8 cellular contexts compared by ENCODE assay signal in genomic region chr1:156181411-156181924, GRCh38. TPM values are rescaled to one million over a fixed set of nuclear protein-coding genes. Genes with fewer than 3 reads are reported as not detected.
DNase-seq lines count a peak whose midpoint lies in the region; ATAC-seq, FAIRE-seq and TF ChIP-seq lines count a peak whose summit lies in the region.
"Not testable (repeated sequence)": the region's sequence is repeated elsewhere in the genome, so short reads cannot be mapped to it uniquely, and the experiment has no call there.

No MANE protein-coding gene starts in this region.

- not testable (repeated sequence) for H3K27me3 ChIP-seq in HUES6 (ENCODE audit: control insufficient read depth, insufficient read depth, low read length); NT2/D1 (ENCODE audit: insufficient read depth, insufficient read length); iPS-15b (ENCODE audit: control insufficient read depth, insufficient read depth, low read length); lower lobe of right lung (ENCODE audit: low read depth); neuronal stem cell (ENCODE audit: control insufficient read depth in 3 of 3, insufficient read depth in 3 of 3, low read depth in 1 of 3, low read length in 3 of 3)

- intact Hi-C loops in lower lobe of right lung (cut with DNase I), result not testable (repeated sequence)

- POLR2A ChIA-PET in A549 (lab: Yijun Ruan, JAX), result not testable (repeated sequence)

- H3K4ac ChIP-seq in neuronal stem cell (ENCODE audit: low read length), result not testable (repeated sequence)

- peaks cover 14% of the 10 kb centered on the region for H3K4me1 Mint-ChIP-seq in brain
- H3K4me1 Mint-ChIP-seq in type B pancreatic cell (ENCODE audit: unreplicated experiment), result peaks cover 19% of the 10 kb centered on the region

- peak overlapping the region; percentile 82 for H2AFZ ChIP-seq in neuronal stem cell (ENCODE audit: low read length)

- FAIRE-seq in A549 (lab: Jason Lieb, UNC), result not testable (repeated sequence)

- not testable (repeated sequence) for H3K36me3 Mint-ChIP-seq in brain, type B pancreatic cell

- H3K27ac Mint-ChIP-seq in brain (peak overlapping the region in 3 of 5 experiments; percentile 38 to 80 (median 57)), type B pancreatic cell (peak overlapping the region; percentile 94)

- H3K27ac ChIP-seq in A549 (peak overlapping the region; percentile 6 to 19; a peak in 1 of 6 replicates), HUES6 (ENCODE audit: low read depth, low read length) (peak overlapping the region; percentile 98), lower lobe of right lung (peak overlapping the region; percentile 50)
- H3K27ac ChIP-seq in neuronal stem cell (replicated peaks; ENCODE audit: low read length), result not testable (repeated sequence)

- CTCF ChIA-PET in A549 (lab: Yijun Ruan, JAX), result not testable (repeated sequence)

- H4K91ac ChIP-seq in neuronal stem cell (ENCODE audit: low read depth, low read length, poor library complexity), result not testable (repeated sequence)

- H3K4me2 ChIP-seq in A549, result peak overlapping the region; percentile 7; the same call in 1 of the 3 replicates
- H3K4me2 ChIP-seq in neuronal stem cell (ENCODE audit: insufficient read depth, low read length, poor library complexity, severe bottlenecking), result not testable (repeated sequence)

- peaks cover 26% of the 10 kb centered on the region for H3K27me3 Mint-ChIP-seq in brain
- not testable (repeated sequence) for H3K27me3 Mint-ChIP-seq in type B pancreatic cell

- not testable (repeated sequence) for H3K79me1 ChIP-seq in neuronal stem cell (ENCODE audit: low read depth, low read length)

- H2BK5ac ChIP-seq in neuronal stem cell (ENCODE audit: low read length), result not testable (repeated sequence)

- not testable (repeated sequence) for H3K4me3 Mint-ChIP-seq in brain
- H3K4me3 Mint-ChIP-seq in type B pancreatic cell, result peak overlapping the region; percentile 66

- H3K9me3 Mint-ChIP-seq in brain, type B pancreatic cell: not testable (repeated sequence)

- not testable (repeated sequence) for TF ChIP-seq POLR2A in A549 (IDR thresholded peaks at IDR 0.05; ENCODE audit: low read length)

- peak overlapping the region; percentile 86 for H3K9ac ChIP-seq in HUES6 (ENCODE audit: low read length)
- peak overlapping the region; percentile 8 for H3K9ac ChIP-seq in NT2/D1 (ENCODE audit: insufficient read length, low read depth)
- H3K9ac ChIP-seq in iPS-15b (ENCODE audit: low read depth, low read length), result peak overlapping the region; percentile 1
- not testable (repeated sequence) for H3K9ac ChIP-seq in neuronal stem cell (ENCODE audit: low read depth, low read length, poor library complexity)

- H3K14ac ChIP-seq in neuronal stem cell (ENCODE audit: low read length), result not testable (repeated sequence)

- H2BK120ac ChIP-seq in neuronal stem cell (ENCODE audit: low read depth, low read length), result not testable (repeated sequence)

- 33% methylated on average over 8 of the region's 8 CpGs for WGBS in A549 (ENCODE audit: missing lambda C conversion rate)
- no CpG with 5 or more reads among the region's 8 CpGs for WGBS in neuronal stem cell (ENCODE audit: extremely low coverage in 2 of 2, insufficient read length in 2 of 2, insufficient replicate concordance in 1 of 2), 2 donors

- not testable (repeated sequence) for TF ChIP-seq CTCF in A549 (IDR thresholded peaks at IDR 0.05); brain (conservative IDR thresholded peaks at IDR 0.05); lower lobe of right lung (IDR thresholded peaks at IDR 0.05); type B pancreatic cell (conservative IDR thresholded peaks at IDR 0.05)

- not testable (repeated sequence) for H3K4me3 ChIP-seq in A549; NT2/D1 (ENCODE audit: insufficient read length, low read depth); iPS-15b (ENCODE audit: low read depth, low read length); lower lobe of right lung; neuronal stem cell (ENCODE audit: low read length in 2 of 2)
- H3K4me3 ChIP-seq in HUES6 (ENCODE audit: low read depth, low read length), result peak overlapping the region; percentile 36

- not testable (repeated sequence) for ATAC-seq in A549, lower lobe of right lung

- H3K18ac ChIP-seq in neuronal stem cell (ENCODE audit: low read length), result not testable (repeated sequence)

- H3K9me3 ChIP-seq in A549; iPS-15b (ENCODE audit: control insufficient read depth, insufficient read depth, low read length); lower lobe of right lung; neuronal stem cell (replicated peaks in 1 of 2; ENCODE audit: control insufficient read depth in 2 of 2, insufficient read depth in 1 of 2, low read depth in 1 of 2, low read length in 2 of 2): not testable (repeated sequence)
- H3K9me3 ChIP-seq in HUES6 (ENCODE audit: control insufficient read depth, insufficient read depth, low read depth, low read length) (peaks cover 11% of the 10 kb centered on the region; the same call in 1 of the 2 replicates), NT2/D1 (ENCODE audit: insufficient read depth, low read length) (peaks cover 12% of the 10 kb centered on the region)

- H3K23ac ChIP-seq in neuronal stem cell (ENCODE audit: low read depth, low read length, poor library complexity), result not testable (repeated sequence)

- H3K36me3 ChIP-seq in HUES6 (ENCODE audit: control insufficient read depth, insufficient read depth, low read length); NT2/D1 (ENCODE audit: insufficient read depth, insufficient read length, low read length); iPS-15b (ENCODE audit: control insufficient read depth, insufficient read depth, low read length); lower lobe of right lung; neuronal stem cell (replicated peaks in 1 of 2; ENCODE audit: control insufficient read depth in 2 of 2, insufficient read depth in 2 of 2, low read length in 2 of 2): not testable (repeated sequence)

- H2BK15ac ChIP-seq in neuronal stem cell (ENCODE audit: low read length), result not testable (repeated sequence)

- H4K8ac ChIP-seq in neuronal stem cell (ENCODE audit: low read depth, low read length), result not testable (repeated sequence)

- not testable (repeated sequence) for DNase-seq in A549 (ENCODE audit: low read depth in 1 of 2, low spot score in 1 of 2); lower lobe of right lung; neuronal stem cell (ENCODE audit: low spot score); type B pancreatic cell (ENCODE audit: extremely low spot score, unreplicated experiment)
- DNase-seq in NT2/D1 (ENCODE audit: low read depth, low spot score), result peak; percentile 80

- not testable (repeated sequence) for TF ChIP-seq EP300 in A549 (IDR thresholded peaks at IDR 0.05)

- peaks cover 20% of the 10 kb centered on the region for H3K4me1 ChIP-seq in A549
- peaks cover 51% of the 10 kb centered on the region for H3K4me1 ChIP-seq in HUES6 (ENCODE audit: control insufficient read depth, insufficient read depth, low read length)
- peaks cover 24% of the 10 kb centered on the region for H3K4me1 ChIP-seq in NT2/D1 (ENCODE audit: insufficient read depth, insufficient read length)
- H3K4me1 ChIP-seq in iPS-15b (ENCODE audit: control insufficient read depth, insufficient read depth, low read length); lower lobe of right lung: not testable (repeated sequence)
- H3K4me1 ChIP-seq in neuronal stem cell (ENCODE audit: control insufficient read depth in 2 of 2, insufficient read depth in 1 of 2, low read depth in 1 of 2, low read length in 2 of 2), result peaks cover 0 to 11% of the 10 kb centered on the region in 2 donors

- TF ChIP-seq RAD21 in A549 (conservative IDR thresholded peaks at IDR 0.05 in 1 of 2, IDR thresholded peaks at IDR 0.05 in 1 of 2), result not testable (repeated sequence)

- not testable (repeated sequence) for H2BK12ac ChIP-seq in neuronal stem cell (ENCODE audit: low read length)

- not testable (repeated sequence) for H2AK5ac ChIP-seq in neuronal stem cell (ENCODE audit: low read depth, low read length)

RNA-seq across cellular contexts. Expression of gene SLC25A44, which starts 12.4 kb away (rescaled TPM):
- polyA plus RNA-seq in A549 (2011; rRNA removed), result 30.7 and 38.8 TPM in 2 replicates
- 19.9 and 24.4 TPM in 2 replicates for polyA plus RNA-seq in A549 (2012; cell fraction: cytosol; rRNA removed)
- 11.8 and 17.0 TPM in 2 replicates for polyA plus RNA-seq in A549 (2012; cell fraction: nucleus; rRNA removed)
- 22.7 to 25.1 TPM (median 23.1 TPM) in 3 replicates for polyA plus RNA-seq in A549 (2017; fragmentation: RNase III; extraction: RNeasy Plus Mini Kit Qiagen cat#74134 plus additional on column Dnase treatment)
- 34.0 and 47.4 TPM in 2 replicates for polyA minus RNA-seq in A549 (2011; rRNA and poly(A)+ RNA removed)
- 30.4 TPM for polyA plus RNA-seq in brain (ENCODE audit: insufficient read depth, low read depth, low replicate concordance)
- 17.7 TPM for total RNA-seq in lower lobe of right lung
- polyA plus RNA-seq in neuronal stem cell (2013, experiment 1 of 2), result 10.9 TPM
- polyA plus RNA-seq in neuronal stem cell (2013, experiment 2 of 2), result 11.6 TPM
- 18.6 and 21.8 TPM in 2 replicates for total RNA-seq in type B pancreatic cell (ENCODE audit: low replicate concordance)

RNA-seq across cellular contexts. Expression of gene SEMA4A, which starts 28.1 kb away (rescaled TPM):
- polyA plus RNA-seq in A549 (2011; rRNA removed) (0.27 and 0.37 TPM in 2 replicates), A549 (2017; fragmentation: RNase III; extraction: RNeasy Plus Mini Kit Qiagen cat#74134 plus additional on column Dnase treatment) (0.04 to 0.09 TPM (median 0.07 TPM) in 3 replicates), brain (ENCODE audit: insufficient read depth, low read depth, low replicate concordance) (6.6 TPM)
- 0.06 and 0.07 TPM in 2 replicates for polyA plus RNA-seq in A549 (2012; cell fraction: cytosol; rRNA removed)
- 0.49 and 0.66 TPM in 2 replicates for polyA plus RNA-seq in A549 (2012; cell fraction: nucleus; rRNA removed)
- 0.58 and 0.78 TPM in 2 replicates for polyA minus RNA-seq in A549 (2011; rRNA and poly(A)+ RNA removed)
- total RNA-seq in lower lobe of right lung (28.9 TPM), type B pancreatic cell (ENCODE audit: low replicate concordance) (7.1 and 12.9 TPM in 2 replicates)
- polyA plus RNA-seq in neuronal stem cell (2013, experiment 1 of 2), result 4.4 TPM
- 4.5 TPM for polyA plus RNA-seq in neuronal stem cell (2013, experiment 2 of 2)

RNA-seq across cellular contexts. Expression of gene PMF1, which starts 31.3 kb away (rescaled TPM):
- polyA plus RNA-seq in A549 (2011; rRNA removed) (61.4 and 63.9 TPM in 2 replicates), A549 (2017; fragmentation: RNase III; extraction: RNeasy Plus Mini Kit Qiagen cat#74134 plus additional on column Dnase treatment) (57.7 to 59.8 TPM (median 59.4 TPM) in 3 replicates), brain (ENCODE audit: insufficient read depth, low read depth, low replicate concordance) (108 TPM)
- 104 and 111 TPM in 2 replicates for polyA plus RNA-seq in A549 (2012; cell fraction: cytosol; rRNA removed)
- 92.8 and 122 TPM in 2 replicates for polyA plus RNA-seq in A549 (2012; cell fraction: nucleus; rRNA removed)
- 22.0 and 25.5 TPM in 2 replicates for polyA minus RNA-seq in A549 (2011; rRNA and poly(A)+ RNA removed)
- total RNA-seq in lower lobe of right lung (45.3 TPM), type B pancreatic cell (ENCODE audit: low replicate concordance) (56.1 and 62.0 TPM in 2 replicates)
- 103 TPM for polyA plus RNA-seq in neuronal stem cell (2013, experiment 1 of 2)
- polyA plus RNA-seq in neuronal stem cell (2013, experiment 2 of 2), result 100 TPM
